Comparison of ENCODE assay signal across 18 cellular contexts in the genomic region with DNA sequence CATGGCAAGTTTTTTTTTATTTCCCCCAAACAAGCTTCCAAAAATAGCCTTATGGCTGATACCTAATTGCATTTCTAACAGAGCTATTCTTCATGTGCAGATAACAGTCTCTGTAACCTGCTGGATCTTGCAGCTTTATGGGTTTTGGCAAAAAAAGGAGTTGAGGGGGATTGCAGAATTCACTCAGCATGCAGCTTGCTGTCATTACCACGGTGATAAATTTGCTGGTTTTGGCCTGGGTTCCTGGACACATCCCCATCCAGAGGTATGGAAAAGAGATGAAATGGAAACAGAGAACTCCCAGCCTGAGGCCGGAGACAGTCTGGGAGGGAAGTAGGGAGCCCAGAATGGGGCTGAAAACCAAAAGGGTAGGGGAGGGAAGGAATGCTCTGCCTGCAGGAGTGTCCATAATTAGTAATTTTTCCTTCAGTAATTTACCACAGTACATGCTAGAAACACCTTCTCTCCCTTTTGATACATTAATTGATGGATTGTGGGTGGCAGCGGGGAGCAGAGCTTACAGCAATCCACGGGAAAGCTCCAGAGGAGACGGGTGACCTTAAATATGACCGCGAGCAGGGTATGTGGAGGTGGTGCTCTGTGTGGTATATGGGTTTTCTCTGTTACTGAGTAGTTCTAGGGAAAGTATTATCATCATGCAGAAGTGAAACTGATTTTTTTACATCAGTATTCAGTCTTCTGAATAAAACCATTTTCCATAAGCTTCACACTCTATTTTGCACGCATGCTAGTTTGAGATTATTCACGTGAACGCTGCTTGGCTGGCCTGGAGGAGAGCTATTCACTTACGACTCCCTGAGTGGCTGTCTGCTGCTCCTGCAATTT.
A peak's percentile ranks its signal among the peaks of the same experiment; 100 is the strongest.
DNase-seq lines count a peak whose midpoint lies in the region; ATAC-seq and TF ChIP-seq lines count a peak whose summit lies in the region.
"Had no signal": no experiment of that assay in that cellular context is flagged by ENCODE, and none has a peak within 500 bp of the region (broad histone marks: within the 10 kb centered on the region; RNA-seq: fewer than 3 reads in every experiment).

No MANE protein-coding gene starts in this region.

- DNase-seq in activated naive CD8-positive, alpha-beta T cell treated with anti-CD3 and anti-CD28 coated beads, Interleukin-2, amount 50 U/mL, for 24 hours, result no peak
- DNase-seq in activated naive CD8-positive, alpha-beta T cell treated with anti-CD3 and anti-CD28 coated beads for 36 hours, result no peak
- DNase-seq in RWPE1 (ENCODE audit: low spot score), result no peak
- peak; percentile 53 for DNase-seq in stimulated activated naive B cell treated with anti-CD40 and anti-IgM and Interleukin-4, amounts not matched to agents 10 μg/mL and 1 μg/mL and 100 μg/mL, for 72 hours
- DNase-seq in WTC11 (ENCODE audit: low spot score), result no peak
- no peak for DNase-seq in T-helper 17 cell
- DNase-seq: activated CD4-positive, alpha-beta T cell treated with anti-CD3 and anti-CD28 coated beads for 36 hours; activated naive CD8-positive, alpha-beta T cell treated with anti-CD3 and anti-CD28 coated beads, Interleukin-2, amount 10 ng/mL, durations not matched to agents 7 days and 5 days; activated T-cell treated with anti-CD3 and anti-CD28 coated beads for 4 hours; kidney; NCI-H1930; NCI-H774; occipital lobe; stimulated activated naive CD8-positive, alpha-beta T cell treated with anti-CD3 and anti-CD28 coated beads, Interleukin-15, amount 100 ng/mL, for 72 hours had no signal

- peak; percentile 33 for ATAC-seq in activated naive CD8-positive, alpha-beta T cell treated with anti-CD3 and anti-CD28 coated beads, Interleukin-2, amount 50 U/mL, for 24 hours
- ATAC-seq in HG02798 (IDR thresholded peaks at IDR 0.05; ENCODE audit: poor library complexity, unreplicated experiment) (peak; percentile 53), WTC11 (no peak), T-helper 17 cell (no peak), HG03469 (IDR thresholded peaks at IDR 0.05; ENCODE audit: unreplicated experiment) (no peak)
- ATAC-seq in stimulated activated naive B cell treated with anti-CD40 and anti-IgM and Interleukin-4, amounts not matched to agents 10 μg/mL and 1 μg/mL and 100 μg/mL, for 72 hours (replicated peaks), result peak; percentile 84 to 86
- ATAC-seq: activated CD4-positive, alpha-beta T cell treated with anti-CD3 and anti-CD28 coated beads for 36 hours; stimulated activated naive CD8-positive, alpha-beta T cell treated with anti-CD3 and anti-CD28 coated beads, Interleukin-15, amount 100 ng/mL, for 72 hours had no signal

- no peak for TF ChIP-seq CTCF in RWPE1 (conservative IDR thresholded peaks at IDR 0.05; ENCODE audit: low read depth)
- TF ChIP-seq CTCF in WTC11 (IDR thresholded peaks at IDR 0.05), result no peak

- H3K27ac ChIP-seq in RWPE1, result peak overlapping the region; percentile 13; the same call in 1 of the 2 replicates
- H3K27ac ChIP-seq: epithelial cell of prostate, HL-60 had no signal

- POLR2A ChIA-PET in RWPE1 (lab: Yijun Ruan, JAX; ENCODE audit: low non-redundant PET), result no interaction called here
- POLR2A ChIA-PET in WTC11 (lab: Charles Lee), result no interaction called here

- H3K27me3 Mint-ChIP-seq in activated naive CD8-positive, alpha-beta T cell treated with anti-CD3 and anti-CD28 coated beads, Interleukin-2, amount 50 U/mL, for 24 hours, result peaks cover 13% of the 10 kb centered on the region
- H3K27me3 Mint-ChIP-seq in activated naive CD8-positive, alpha-beta T cell treated with anti-CD3 and anti-CD28 coated beads for 36 hours, result peaks cover 9% of the 10 kb centered on the region
- peaks cover 14 to 23% of the 10 kb centered on the region in 2 donors for H3K27me3 Mint-ChIP-seq in stimulated activated naive B cell treated with anti-CD40 and anti-IgM and Interleukin-4, amounts not matched to agents 10 μg/mL and 1 μg/mL and 100 μg/mL, for 72 hours
- H3K27me3 Mint-ChIP-seq in WTC11 (ENCODE audit: low read depth) (no peaks in the 10 kb centered on the region), T-helper 17 cell (peaks cover 61% of the 10 kb centered on the region)

- no peak overlapping the region for H3K27ac Mint-ChIP-seq in activated naive CD8-positive, alpha-beta T cell treated with anti-CD3 and anti-CD28 coated beads, Interleukin-2, amount 50 U/mL, for 24 hours
- H3K27ac Mint-ChIP-seq in activated naive CD8-positive, alpha-beta T cell treated with anti-CD3 and anti-CD28 coated beads for 36 hours, result no peak overlapping the region
- peak overlapping the region; percentile 90 for H3K27ac Mint-ChIP-seq in stimulated activated naive B cell treated with anti-CD40 and anti-IgM and Interleukin-4, amounts not matched to agents 10 μg/mL and 1 μg/mL and 100 μg/mL, for 72 hours
- H3K27ac Mint-ChIP-seq in WTC11 (no peak overlapping the region), T-helper 17 cell (no peak overlapping the region)
- H3K27ac Mint-ChIP-seq: activated CD4-positive, alpha-beta T cell treated with anti-CD3 and anti-CD28 coated beads for 36 hours; activated naive CD8-positive, alpha-beta T cell treated with anti-CD3 and anti-CD28 coated beads, Interleukin-2, amount 10 ng/mL, durations not matched to agents 7 days and 5 days; stimulated activated naive CD8-positive, alpha-beta T cell treated with anti-CD3 and anti-CD28 coated beads, Interleukin-15, amount 100 ng/mL, for 72 hours had no signal

- H3K9me3 ChIP-seq in T-helper 17 cell (ENCODE audit: control insufficient read depth, low read length, poor library complexity, severe bottlenecking), result no peaks in the 10 kb centered on the region

- CTCF ChIA-PET in RWPE1 (lab: Yijun Ruan, JAX), result no interaction called here
- CTCF ChIA-PET in WTC11 (lab: Charles Lee), result interaction anchor here (0.6 to 2.1 kb wide), 5 partner anchors 11 to 265 kb away, joined by 3 to 7 read pairs (median 3); no protein-coding TSS in a partner anchor

- peaks cover 2% of the 10 kb centered on the region for H3K4me1 Mint-ChIP-seq in activated naive CD8-positive, alpha-beta T cell treated with anti-CD3 and anti-CD28 coated beads, Interleukin-2, amount 50 U/mL, for 24 hours
- H3K4me1 Mint-ChIP-seq in activated naive CD8-positive, alpha-beta T cell treated with anti-CD3 and anti-CD28 coated beads for 36 hours, result no peaks in the 10 kb centered on the region
- H3K4me1 Mint-ChIP-seq in stimulated activated naive B cell treated with anti-CD40 and anti-IgM and Interleukin-4, amounts not matched to agents 10 μg/mL and 1 μg/mL and 100 μg/mL, for 72 hours, result peaks cover 41 to 70% of the 10 kb centered on the region in 2 donors
- no peaks in the 10 kb centered on the region for H3K4me1 Mint-ChIP-seq in WTC11
- H3K4me1 Mint-ChIP-seq in T-helper 17 cell, result peaks cover 4% of the 10 kb centered on the region
- H3K4me1 Mint-ChIP-seq: activated CD4-positive, alpha-beta T cell treated with anti-CD3 and anti-CD28 coated beads for 36 hours; activated naive CD8-positive, alpha-beta T cell treated with anti-CD3 and anti-CD28 coated beads, Interleukin-2, amount 10 ng/mL, durations not matched to agents 7 days and 5 days; stimulated activated naive CD8-positive, alpha-beta T cell treated with anti-CD3 and anti-CD28 coated beads, Interleukin-15, amount 100 ng/mL, for 72 hours had no signal

- H3K36me3 Mint-ChIP-seq in activated naive CD8-positive, alpha-beta T cell treated with anti-CD3 and anti-CD28 coated beads, Interleukin-2, amount 50 U/mL, for 24 hours (ENCODE audit: low read depth), result no peaks in the 10 kb centered on the region
- no peaks in the 10 kb centered on the region for H3K36me3 Mint-ChIP-seq in activated naive CD8-positive, alpha-beta T cell treated with anti-CD3 and anti-CD28 coated beads for 36 hours
- peaks cover 6 to 8% of the 10 kb centered on the region in 2 donors for H3K36me3 Mint-ChIP-seq in stimulated activated naive B cell treated with anti-CD40 and anti-IgM and Interleukin-4, amounts not matched to agents 10 μg/mL and 1 μg/mL and 100 μg/mL, for 72 hours
- no peaks in the 10 kb centered on the region for H3K36me3 Mint-ChIP-seq in WTC11
- peaks cover 4% of the 10 kb centered on the region for H3K36me3 Mint-ChIP-seq in T-helper 17 cell (ENCODE audit: low read depth)
- H3K36me3 Mint-ChIP-seq: activated naive CD8-positive, alpha-beta T cell treated with anti-CD3 and anti-CD28 coated beads, Interleukin-2, amount 10 ng/mL, durations not matched to agents 7 days and 5 days had no signal

- H3K9me3 Mint-ChIP-seq in activated naive CD8-positive, alpha-beta T cell treated with anti-CD3 and anti-CD28 coated beads, Interleukin-2, amount 50 U/mL, for 24 hours, result no peaks in the 10 kb centered on the region
- no peaks in the 10 kb centered on the region for H3K9me3 Mint-ChIP-seq in activated naive CD8-positive, alpha-beta T cell treated with anti-CD3 and anti-CD28 coated beads for 36 hours
- H3K9me3 Mint-ChIP-seq in stimulated activated naive B cell treated with anti-CD40 and anti-IgM and Interleukin-4, amounts not matched to agents 10 μg/mL and 1 μg/mL and 100 μg/mL, for 72 hours, result peaks cover 2 to 3% of the 10 kb centered on the region in 2 donors
- H3K9me3 Mint-ChIP-seq in WTC11, result no peaks in the 10 kb centered on the region
- H3K9me3 Mint-ChIP-seq: activated naive CD8-positive, alpha-beta T cell treated with anti-CD3 and anti-CD28 coated beads, Interleukin-2, amount 10 ng/mL, durations not matched to agents 7 days and 5 days; stimulated activated naive CD8-positive, alpha-beta T cell treated with anti-CD3 and anti-CD28 coated beads, Interleukin-15, amount 100 ng/mL, for 72 hours had no signal

- H3K4me3 Mint-ChIP-seq in activated naive CD8-positive, alpha-beta T cell treated with anti-CD3 and anti-CD28 coated beads, Interleukin-2, amount 50 U/mL, for 24 hours, result no peak overlapping the region
- no peak overlapping the region for H3K4me3 Mint-ChIP-seq in activated naive CD8-positive, alpha-beta T cell treated with anti-CD3 and anti-CD28 coated beads for 36 hours
- peak overlapping the region; percentile 27 to 70 for H3K4me3 Mint-ChIP-seq in stimulated activated naive B cell treated with anti-CD40 and anti-IgM and Interleukin-4, amounts not matched to agents 10 μg/mL and 1 μg/mL and 100 μg/mL, for 72 hours
- H3K4me3 Mint-ChIP-seq in WTC11 (no peak overlapping the region), T-helper 17 cell (no peak overlapping the region)
- H3K4me3 Mint-ChIP-seq: activated CD4-positive, alpha-beta T cell treated with anti-CD3 and anti-CD28 coated beads for 36 hours; activated naive CD8-positive, alpha-beta T cell treated with anti-CD3 and anti-CD28 coated beads, Interleukin-2, amount 10 ng/mL, durations not matched to agents 7 days and 5 days; stimulated activated naive CD8-positive, alpha-beta T cell treated with anti-CD3 and anti-CD28 coated beads, Interleukin-15, amount 100 ng/mL, for 72 hours had no signal

TF ChIP-seq in WTC11, 78 proteins besides CTCF, POLR2A, EP300 and RAD21 (continues in another document):
- TF ChIP-seq, protein P1, sequence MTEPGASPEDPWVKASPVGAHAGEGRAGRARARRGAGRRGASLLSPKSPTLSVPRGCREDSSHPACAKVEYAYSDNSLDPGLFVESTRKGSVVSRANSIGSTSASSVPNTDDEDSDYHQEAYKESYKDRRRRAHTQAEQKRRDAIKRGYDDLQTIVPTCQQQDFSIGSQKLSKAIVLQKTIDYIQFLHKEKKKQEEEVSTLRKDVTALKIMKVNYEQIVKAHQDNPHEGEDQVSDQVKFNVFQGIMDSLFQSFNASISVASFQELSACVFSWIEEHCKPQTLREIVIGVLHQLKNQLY (CRISPR knock-in tag; IDR thresholded peaks at IDR 0.05), result no peak
- TF ChIP-seq NFATC4 (CRISPR knock-in tag; IDR thresholded peaks at IDR 0.05) (no peak), JAZF1 (CRISPR knock-in tag; IDR thresholded peaks at IDR 0.05) (no peak)

Comparison
In these comparisons a context has a peak if more than half of its experiments do, and no peak if none do; other contexts are left out.
1. ATAC-seq: peak in activated naive CD8-positive, alpha-beta T cell treated with anti-CD3 and anti-CD28 coated beads, Interleukin-2, amount 50 U/mL, for 24 hours (single experiment), HG02798 (single experiment) and stimulated activated naive B cell treated with anti-CD40 and anti-IgM and Interleukin-4, amounts not matched to agents 10 μg/mL and 1 μg/mL and 100 μg/mL, for 72 hours (2 of 2); none in WTC11 (single experiment), T-helper 17 cell (single experiment) and HG03469 (single experiment).
2. H3K4me3 Mint-ChIP-seq: peak in stimulated activated naive B cell treated with anti-CD40 and anti-IgM and Interleukin-4, amounts not matched to agents 10 μg/mL and 1 μg/mL and 100 μg/mL, for 72 hours (2 of 2); none in activated naive CD8-positive, alpha-beta T cell treated with anti-CD3 and anti-CD28 coated beads, Interleukin-2, amount 50 U/mL, for 24 hours (single experiment), activated naive CD8-positive, alpha-beta T cell treated with anti-CD3 and anti-CD28 coated beads for 36 hours (single experiment), WTC11 (single experiment) and T-helper 17 cell (single experiment).